1 cellular context compared by ENCODE assay signal in the genomic region with DNA sequence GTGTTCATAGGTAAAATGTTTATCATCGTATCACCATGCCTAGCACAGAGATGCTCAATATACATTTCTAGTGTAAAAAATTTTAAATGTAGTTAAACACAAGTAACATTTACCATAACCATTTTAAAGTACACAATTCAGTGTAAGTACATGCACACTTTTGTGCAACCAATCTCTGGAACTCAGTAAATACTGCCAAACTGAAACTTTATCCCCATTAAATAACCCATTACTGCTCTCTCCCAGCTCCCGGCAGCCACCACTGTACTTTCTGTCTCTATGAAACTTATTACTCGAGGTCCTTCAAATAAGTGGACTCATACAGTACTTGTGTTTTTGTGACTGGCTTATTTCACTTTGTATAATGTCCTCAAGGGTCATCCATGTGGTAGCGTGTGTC.
TF ChIP-seq lines count a peak whose summit lies in the region.

No MANE protein-coding gene starts in this region.

TF ChIP-seq in IMR-90, 13 proteins besides CTCF, POLR2A, EP300 and RAD21 (continued from another document):
- TF ChIP-seq, protein P1, sequence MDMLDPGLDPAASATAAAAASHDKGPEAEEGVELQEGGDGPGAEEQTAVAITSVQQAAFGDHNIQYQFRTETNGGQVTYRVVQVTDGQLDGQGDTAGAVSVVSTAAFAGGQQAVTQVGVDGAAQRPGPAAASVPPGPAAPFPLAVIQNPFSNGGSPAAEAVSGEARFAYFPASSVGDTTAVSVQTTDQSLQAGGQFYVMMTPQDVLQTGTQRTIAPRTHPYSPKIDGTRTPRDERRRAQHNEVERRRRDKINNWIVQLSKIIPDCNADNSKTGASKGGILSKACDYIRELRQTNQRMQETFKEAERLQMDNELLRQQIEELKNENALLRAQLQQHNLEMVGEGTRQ (IDR thresholded peaks at IDR 0.05; ENCODE audit: low read depth, low read length) = no peak
- no peak for TF ChIP-seq SMC3 (IDR thresholded peaks at IDR 0.05; ENCODE audit: low read depth, low read length)
